In genomic region chr12:52245962-52246577, GRCh38 we compare ENCODE assay signal across 16 cellular contexts. TPM values are rescaled to one million over a fixed set of nuclear protein-coding genes. Genes with fewer than 3 reads are reported as not detected.
A peak's percentile ranks its signal among the peaks of the same experiment; 100 is the strongest.
DNase-seq lines count a peak whose midpoint lies in the region; ATAC-seq, FAIRE-seq and TF ChIP-seq lines count a peak whose summit lies in the region.
"Had no signal": no experiment of that assay in that cellular context is flagged by ENCODE, and none has a peak within 500 bp of the region (broad histone marks: within the 10 kb centered on the region; RNA-seq: fewer than 3 reads in every experiment).

No MANE protein-coding gene starts in this region.

- intact Hi-C loops in kidney (cut with DNase I) (no loop called here), right lobe of liver (cut with DNase I) (no loop called here)

- peaks cover 10 to 21% (median 16%) of the 10 kb centered on the region in 11 experiments; a peak in 21 of 22 replicates for H3K27me3 ChIP-seq in BLaER1 treated with 17β-estradiol and CSF1 and Interleukin-3, amounts not matched to agents 10 nM and 100 nM
- no peaks in the 10 kb centered on the region for H3K27me3 ChIP-seq in right lobe of liver

- peaks cover 33 to 58% (median 39%) of the 10 kb centered on the region in 10 experiments for H3K4me1 ChIP-seq in BLaER1 treated with 17β-estradiol and CSF1 and Interleukin-3, amounts not matched to agents 10 nM and 100 nM
- peaks cover 26 to 40% of the 10 kb centered on the region in 2 donors for H3K4me1 ChIP-seq in kidney (ENCODE audit: control insufficient read depth in 1 of 2, insufficient read depth in 1 of 2, low read depth in 1 of 2, low read length in 2 of 2)
- no peaks in the 10 kb centered on the region for H3K4me1 ChIP-seq in right lobe of liver

- FAIRE-seq in kidney (lab: Jason Lieb, UNC), result no peak

- TF ChIP-seq CTCF in GM10266 (IDR thresholded peaks at IDR 0.05; ENCODE audit: control insufficient read depth, insufficient read depth, low read depth, missing control alignments) (no peak), kidney (IDR thresholded peaks at IDR 0.05; ENCODE audit: borderline replicate concordance, extremely low read depth, insufficient read depth) (no peak), right lobe of liver (IDR thresholded peaks at IDR 0.05) (no peak)

- H3K9me3 ChIP-seq in BLaER1 treated with 17β-estradiol and CSF1 and Interleukin-3, amounts not matched to agents 10 nM and 100 nM (replicated peaks in 1 of 11), result no peaks in the 10 kb centered on the region
- H3K9me3 ChIP-seq in kidney (ENCODE audit: control insufficient read depth in 1 of 2, low read length in 2 of 2), result no peaks in the 10 kb centered on the region
- H3K9me3 ChIP-seq in right lobe of liver, result no peaks in the 10 kb centered on the region

- ATAC-seq in right lobe of liver (no peak), GM21423 (IDR thresholded peaks at IDR 0.05; ENCODE audit: unreplicated experiment) (no peak)
- ATAC-seq: Right ventricle myocardium inferior had no signal

- H3K4me2 ChIP-seq in BLaER1 treated with 17β-estradiol and CSF1 and Interleukin-3, amounts not matched to agents 10 nM and 100 nM, result peak overlapping the region; percentile 2 to 91 (median 30); a peak in 11 of 22 replicates

- TF ChIP-seq POLR2A in right lobe of liver (IDR thresholded peaks at IDR 0.05), result no peak

- in situ Hi-C loops in SK-MEL-5 (cut with HindIII; ENCODE audit: low pct_unique_long_range_greater_than_20kb, low sequenced_read_pairs), result no loop called here

- WGBS in right lobe of liver (ENCODE audit: insufficient coverage, low coverage, low lambda C conversion rate, missing lambda C conversion rate), result 59% methylated on average over 7 of the region's 7 CpGs

- no peaks in the 10 kb centered on the region for H3K36me3 ChIP-seq in BLaER1 treated with 17β-estradiol and CSF1 and Interleukin-3, amounts not matched to agents 10 nM and 100 nM
- no peaks in the 10 kb centered on the region for H3K36me3 ChIP-seq in kidney (ENCODE audit: control insufficient read depth in 1 of 2, insufficient read depth in 2 of 2, low read length in 2 of 2)
- no peaks in the 10 kb centered on the region for H3K36me3 ChIP-seq in right lobe of liver

- H3K27ac ChIP-seq in BLaER1 treated with 17β-estradiol and CSF1 and Interleukin-3, amounts not matched to agents 10 nM and 100 nM, result no peak overlapping the region
- H3K27ac ChIP-seq in kidney (ENCODE audit: low read depth in 2 of 2, low read length in 2 of 2) (peak overlapping the region in 1 of 2 donors; percentile 16), right lobe of liver (no peak overlapping the region)

- no peak overlapping the region for H3K4me3 ChIP-seq in BLaER1 treated with 17β-estradiol and CSF1 and Interleukin-3, amounts not matched to agents 10 nM and 100 nM
- H3K4me3 ChIP-seq in kidney (ENCODE audit: low read length in 2 of 2) (no peak overlapping the region), right lobe of liver (no peak overlapping the region)

- DNase-seq in GM10266 (ENCODE audit: extremely low spot score) (peak; percentile 16), SK-MEL-5 (ENCODE audit: low read depth, low spot score) (peak; percentile 63), mesenteric fat pad (ENCODE audit: low spot score) (peak; percentile 33), kidney (no peak), right lobe of liver (no peak)
- no peak for DNase-seq in activated CD4-positive, CD25-positive, alpha-beta regulatory T cell (lab: John Stamatoyannopoulos, UW)
- DNase-seq: activated T-cell treated with anti-CD3 and anti-CD28 coated beads for 4 hours; effector memory CD4-positive, alpha-beta T cell; MV-4-11; naive B cell; NCI-H510A had no signal

- no peak overlapping the region for H3K9ac ChIP-seq in BLaER1 treated with 17β-estradiol and CSF1 and Interleukin-3, amounts not matched to agents 10 nM and 100 nM
- H3K9ac ChIP-seq in kidney (ENCODE audit: low read length in 2 of 2), result peak overlapping the region in 1 of 2 donors; percentile 46

- no peaks in the 10 kb centered on the region for H4K20me1 ChIP-seq in BLaER1 treated with 17β-estradiol and CSF1 and Interleukin-3, amounts not matched to agents 10 nM and 100 nM

RNA-seq across cellular contexts. Expression of gene KRT7, which starts 13.0 kb away (rescaled TPM):
- not detected in 2 replicates for total RNA-seq in SK-MEL-5 (2014; rRNA removed; shearing (Covaris generic))
- polyA plus RNA-seq in SK-MEL-5 (2015; cell fraction: cytosol; rRNA removed), result 0.10 TPM in 1 of 2 replicates, not detected in the other
- polyA plus RNA-seq in SK-MEL-5 (2015; cell fraction: nucleus; rRNA removed), result not detected in 2 replicates
- total RNA-seq in mesenteric fat pad (11.7 TPM), kidney (1,490 TPM), right lobe of liver (10 to 100 TPM in 3 of 6 experiments, 1 to 10 TPM in 3; 3.4 to 19.2 (median 10.7) TPM)
- 173 TPM for polyA plus RNA-seq in kidney (ENCODE audit: insufficient read depth, low read depth, low replicate concordance)
- total RNA-seq: Right ventricle myocardium inferior had no signal

RNA-seq across cellular contexts. Expression of gene KRT86, which starts 28.4 kb away (rescaled TPM):
- not detected in 2 replicates for total RNA-seq in SK-MEL-5 (2014; rRNA removed; shearing (Covaris generic))
- 0.96 and 1.4 TPM in 2 replicates for polyA plus RNA-seq in SK-MEL-5 (2015; cell fraction: cytosol; rRNA removed)
- not detected in 2 replicates for polyA plus RNA-seq in SK-MEL-5 (2015; cell fraction: nucleus; rRNA removed)
- total RNA-seq in mesenteric fat pad (not detected), kidney (1.3 TPM), right lobe of liver (not detected)
- not detected for polyA plus RNA-seq in kidney (ENCODE audit: insufficient read depth, low read depth, low replicate concordance)
- total RNA-seq: glomerular endothelial cell, Right ventricle myocardium inferior had no signal

RNA-seq across cellular contexts. Expression of gene KRT81, which starts 45.3 kb away (rescaled TPM):
- 0.16 TPM in 1 of 2 replicates, not detected in the other for total RNA-seq in SK-MEL-5 (2014; rRNA removed; shearing (Covaris generic))
- 0.28 and 0.40 TPM in 2 replicates for polyA plus RNA-seq in SK-MEL-5 (2015; cell fraction: cytosol; rRNA removed)
- 0.76 TPM in 1 of 2 replicates, not detected in the other for polyA plus RNA-seq in SK-MEL-5 (2015; cell fraction: nucleus; rRNA removed)
- not detected for total RNA-seq in mesenteric fat pad
- total RNA-seq in kidney, result not detected
- polyA plus RNA-seq in kidney (ENCODE audit: insufficient read depth, low read depth, low replicate concordance), result not detected
- total RNA-seq in right lobe of liver, result under 1 TPM in 1 of 6 experiments, not detected in 5; 0.13 TPM
- total RNA-seq: glomerular endothelial cell, Right ventricle myocardium inferior, subcutaneous adipose tissue had no signal

RNA-seq across cellular contexts. Expression of gene KRT80, which starts 54.3 kb away (rescaled TPM):
- 0.11 TPM in 2 replicates for total RNA-seq in SK-MEL-5 (2014; rRNA removed; shearing (Covaris generic))
- 0.14 and 0.39 TPM in 2 replicates for polyA plus RNA-seq in SK-MEL-5 (2015; cell fraction: cytosol; rRNA removed)
- 0.83 and 1.2 TPM in 2 replicates for polyA plus RNA-seq in SK-MEL-5 (2015; cell fraction: nucleus; rRNA removed)
- total RNA-seq in mesenteric fat pad (not detected), kidney (12.3 TPM), right lobe of liver (under 1 TPM; 0.09 to 0.51 (median 0.15) TPM)
- 1.0 TPM for polyA plus RNA-seq in kidney (ENCODE audit: insufficient read depth, low read depth, low replicate concordance)
- total RNA-seq: Right ventricle myocardium inferior, subcutaneous adipose tissue had no signal

Comparison
In these comparisons a context has a peak if more than half of its experiments do, and no peak if none do; other contexts are left out.
1. DNase-seq: peak in GM10266 (single experiment), SK-MEL-5 (single experiment) and mesenteric fat pad (single experiment); none in kidney (single experiment), right lobe of liver (0 of 3) and activated CD4-positive, CD25-positive, alpha-beta regulatory T cell (0 of 4).
2. RNA of gene KRT7, which starts 13.0 kb away (total RNA-seq): 1,490 TPM in kidney (single experiment); 3.4 to 19.2 TPM in right lobe of liver, 11.7 TPM in mesenteric fat pad (single experiment) and not detected in SK-MEL-5; every median in the first group is over 10 times any median in the second.